In genomic region chr9:84007662-84008061, GRCh38 we compare ENCODE assay signal across 29 cellular contexts.
"Had no signal": no experiment of that assay in that cellular context is flagged by ENCODE, and none has a peak within 500 bp of the region (broad histone marks: within the 10 kb centered on the region; RNA-seq: fewer than 3 reads in every experiment).

No MANE protein-coding gene starts in this region.

- H3K36me3 Mint-ChIP-seq: stimulated activated effector memory CD8-positive, alpha-beta T cell treated with anti-CD3 and anti-CD28 coated beads, Interleukin-12 subunit alpha, Interleukin-12 subunit beta, amount 100 ng/mL, for 72 hours had no signal

- FAIRE-seq: urothelium cell line had no signal

- ATAC-seq: stimulated activated effector memory CD8-positive, alpha-beta T cell treated with anti-CD3 and anti-CD28 coated beads, Interleukin-12 subunit alpha, Interleukin-12 subunit beta, amount 100 ng/mL, for 72 hours; stimulated activated memory B cell treated with anti-CD40 and anti-IgM and Interleukin-4, amounts not matched to agents 10 μg/mL and 1 μg/mL and 100 μg/mL, for 72 hours; stimulated activated naive B cell treated with anti-CD40 and anti-IgM and Interleukin-4, amounts not matched to agents 10 μg/mL and 1 μg/mL and 100 μg/mL, for 72 hours; stimulated activated naive CD8-positive, alpha-beta T cell treated with anti-CD3 and anti-CD28 coated beads, Interleukin-15, amount 100 ng/mL, for 72 hours; stimulated activated naive CD8-positive, alpha-beta T cell treated with anti-CD3 and anti-CD28 coated beads, Interleukin-15, Interleukin-2, amounts not matched to agents 100 U/mL and 50 U/mL, for 24 hours; upper lobe of right lung had no signal

- H3K4me1 ChIP-seq: stomach, suprapubic skin, testis, thyroid gland, tibial artery, tibial nerve, upper lobe of right lung, uterus, vagina had no signal

- H3K4me3 Mint-ChIP-seq: stimulated activated effector memory CD8-positive, alpha-beta T cell treated with anti-CD3 and anti-CD28 coated beads, Interleukin-12 subunit alpha, Interleukin-12 subunit beta, amount 100 ng/mL, for 72 hours; stimulated activated memory B cell treated with anti-CD40 and anti-IgM and Interleukin-4, amounts not matched to agents 10 μg/mL and 1 μg/mL and 100 μg/mL, for 72 hours; stimulated activated naive B cell treated with anti-CD40 and anti-IgM and Interleukin-4, amounts not matched to agents 10 μg/mL and 1 μg/mL and 100 μg/mL, for 72 hours; stimulated activated naive CD8-positive, alpha-beta T cell treated with anti-CD3 and anti-CD28 coated beads, Interleukin-15, amount 100 ng/mL, for 72 hours; stimulated activated naive CD8-positive, alpha-beta T cell treated with anti-CD3 and anti-CD28 coated beads, Interleukin-15, Interleukin-2, amounts not matched to agents 100 ng/mL and 50 ng/mL, for 24 hours; type B pancreatic cell had no signal

- H3K27me3 Mint-ChIP-seq: stimulated activated memory B cell treated with anti-CD40 and anti-IgM and Interleukin-4, amounts not matched to agents 10 μg/mL and 1 μg/mL and 100 μg/mL, for 72 hours; stimulated activated naive B cell treated with anti-CD40 and anti-IgM and Interleukin-4, amounts not matched to agents 10 μg/mL and 1 μg/mL and 100 μg/mL, for 72 hours; stimulated activated naive CD8-positive, alpha-beta T cell treated with anti-CD3 and anti-CD28 coated beads, Interleukin-15, amount 100 ng/mL, for 72 hours; stimulated activated naive CD8-positive, alpha-beta T cell treated with anti-CD3 and anti-CD28 coated beads, Interleukin-15, Interleukin-2, amounts not matched to agents 100 ng/mL and 50 ng/mL, for 24 hours; type B pancreatic cell had no signal

- DNase-seq: stimulated activated CD4-positive, alpha-beta T cell treated with anti-CD3 and anti-CD28 coated beads, Interleukin-2, amount 100 ng/mL, for 48 hours; stimulated activated CD4-positive, alpha-beta T cell treated with anti-CD3 and anti-CD28 coated beads, Interleukin-4, amount 100 ng/mL, for 1 hour; stimulated activated CD4-positive, alpha-beta T cell treated with anti-CD3 and anti-CD28 coated beads, Interleukin-4, amount 100 ng/mL, for 24 hours; stimulated activated CD4-positive, alpha-beta T cell treated with anti-CD3 and anti-CD28 coated beads, Interleukin-4, amount 100 ng/mL, for 4 hours; stimulated activated CD8-positive, alpha-beta memory T cell treated with anti-CD3 and anti-CD28 coated beads, Interleukin-4, amount 100 ng/mL, for 48 hours; stimulated activated naive B cell treated with anti-CD40 and anti-IgM and Interleukin-4, amounts not matched to agents 10 μg/mL and 1 μg/mL and 100 μg/mL, for 72 hours; stimulated activated naive CD4-positive, alpha-beta T cell; stimulated activated naive CD4-positive, alpha-beta T cell treated with Interleukin-2 at 50 U/mL for 16 hours; stimulated activated naive CD8-positive, alpha-beta T cell treated with anti-CD3 and anti-CD28 coated beads, Interleukin-15, amount 100 ng/mL, for 72 hours; stimulated activated naive CD8-positive, alpha-beta T cell treated with anti-CD3 and anti-CD28 coated beads, Interleukin-15, Interleukin-2, amounts not matched to agents 100 U/mL and 50 U/mL, for 24 hours; stomach; substantia nigra; testis; thyroid gland; tibial artery; transverse colon; trophoblast cell; upper lobe of left lung; upper lobe of right lung; uterus had no signal

- H3K4me3 ChIP-seq: stomach, suprapubic skin, testis, thoracic aorta, thyroid gland, tibial artery, tibial nerve, transverse colon, upper lobe of left lung, upper lobe of right lung, uterus, vagina had no signal

- H3K27ac ChIP-seq: stomach, suprapubic skin, testis, thoracic aorta, thyroid gland, tibial artery, tibial nerve, transverse colon, upper lobe of left lung, upper lobe of right lung, uterus, vagina had no signal

- H3K36me3 ChIP-seq: stomach, suprapubic skin, thoracic aorta, thyroid gland, tibial artery, transverse colon, upper lobe of left lung, upper lobe of right lung, uterus, vagina had no signal

- H3K27ac Mint-ChIP-seq: stimulated activated effector memory CD8-positive, alpha-beta T cell treated with anti-CD3 and anti-CD28 coated beads, Interleukin-12 subunit alpha, Interleukin-12 subunit beta, amount 100 ng/mL, for 72 hours; stimulated activated memory B cell treated with anti-CD40 and anti-IgM and Interleukin-4, amounts not matched to agents 10 μg/mL and 1 μg/mL and 100 μg/mL, for 72 hours; stimulated activated naive B cell treated with anti-CD40 and anti-IgM and Interleukin-4, amounts not matched to agents 10 μg/mL and 1 μg/mL and 100 μg/mL, for 72 hours; stimulated activated naive CD8-positive, alpha-beta T cell treated with anti-CD3 and anti-CD28 coated beads, Interleukin-15, amount 100 ng/mL, for 72 hours; stimulated activated naive CD8-positive, alpha-beta T cell treated with anti-CD3 and anti-CD28 coated beads, Interleukin-15, Interleukin-2, amounts not matched to agents 100 ng/mL and 50 ng/mL, for 24 hours; type B pancreatic cell had no signal

- H3K4me1 Mint-ChIP-seq: stimulated activated effector memory CD8-positive, alpha-beta T cell treated with anti-CD3 and anti-CD28 coated beads, Interleukin-12 subunit alpha, Interleukin-12 subunit beta, amount 100 ng/mL, for 72 hours; stimulated activated memory B cell treated with anti-CD40 and anti-IgM and Interleukin-4, amounts not matched to agents 10 μg/mL and 1 μg/mL and 100 μg/mL, for 72 hours; stimulated activated naive B cell treated with anti-CD40 and anti-IgM and Interleukin-4, amounts not matched to agents 10 μg/mL and 1 μg/mL and 100 μg/mL, for 72 hours; stimulated activated naive CD8-positive, alpha-beta T cell treated with anti-CD3 and anti-CD28 coated beads, Interleukin-15, amount 100 ng/mL, for 72 hours had no signal

- H3K27me3 ChIP-seq: stomach, suprapubic skin, testis, thyroid gland, tibial artery, tibial nerve, transverse colon, upper lobe of left lung, upper lobe of right lung, uterus, vagina had no signal

- H3K9me3 ChIP-seq: stomach, suprapubic skin, testis, thoracic aorta, thyroid gland, tibial artery, tibial nerve, transverse colon, upper lobe of left lung, upper lobe of right lung, uterus, vagina had no signal

- H3K9me3 Mint-ChIP-seq: stimulated activated effector memory CD8-positive, alpha-beta T cell treated with anti-CD3 and anti-CD28 coated beads, Interleukin-12 subunit alpha, Interleukin-12 subunit beta, amount 100 ng/mL, for 72 hours; stimulated activated naive B cell treated with anti-CD40 and anti-IgM and Interleukin-4, amounts not matched to agents 10 μg/mL and 1 μg/mL and 100 μg/mL, for 72 hours; stimulated activated naive CD8-positive, alpha-beta T cell treated with anti-CD3 and anti-CD28 coated beads, Interleukin-15, amount 100 ng/mL, for 72 hours; stimulated activated naive CD8-positive, alpha-beta T cell treated with anti-CD3 and anti-CD28 coated beads, Interleukin-15, Interleukin-2, amounts not matched to agents 100 ng/mL and 50 ng/mL, for 24 hours; type B pancreatic cell had no signal
